10 cellular contexts compared by ENCODE assay signal in the genomic region with DNA sequence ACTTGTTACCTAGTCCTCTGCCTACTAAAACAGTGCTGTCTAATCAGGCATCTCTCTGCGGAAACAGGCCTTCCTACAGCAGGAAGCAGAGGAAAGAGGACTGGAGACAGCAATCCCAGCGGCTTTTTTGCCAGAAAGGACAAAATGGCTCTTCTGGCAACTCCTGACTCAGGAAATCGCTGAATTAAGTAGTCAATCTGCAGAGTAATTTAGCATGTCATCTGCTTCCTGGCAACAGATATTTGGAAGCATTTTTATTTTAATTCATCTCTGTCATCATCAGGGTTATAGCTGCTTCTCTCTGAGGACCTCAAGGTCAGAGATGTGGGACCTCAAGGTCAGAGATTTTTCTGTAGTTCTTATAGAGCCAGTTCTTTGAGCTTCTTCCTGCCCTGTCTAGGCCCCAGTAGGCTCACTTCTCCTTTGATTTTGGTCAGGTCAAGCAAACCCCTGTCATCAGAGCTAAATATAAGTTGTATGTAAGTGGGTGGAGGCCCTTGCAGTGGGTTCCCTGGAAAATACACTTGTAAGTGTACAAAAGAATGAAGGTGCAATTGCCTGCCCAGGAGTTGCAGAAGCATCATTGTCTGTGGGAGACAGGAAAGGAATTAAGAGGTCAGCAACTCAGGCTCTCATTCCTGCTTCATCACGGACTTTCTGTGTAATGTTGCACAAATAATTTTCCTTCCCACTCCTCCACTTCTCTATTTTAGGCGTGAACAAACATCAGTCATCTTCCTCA.
DNase-seq lines count a peak whose midpoint lies in the region; ATAC-seq and TF ChIP-seq lines count a peak whose summit lies in the region.
"Had no signal": no experiment of that assay in that cellular context is flagged by ENCODE, and none has a peak within 500 bp of the region (broad histone marks: within the 10 kb centered on the region; RNA-seq: fewer than 3 reads in every experiment).

No MANE protein-coding gene starts in this region.

- H3K18ac ChIP-seq in IMR-90 (ENCODE audit: low read depth, low read length) = peak overlapping the region; percentile 63

- no peak overlapping the region for H3K4me2 ChIP-seq in IMR-90 (ENCODE audit: low read depth, low read length)

- H4K91ac ChIP-seq in IMR-90 (ENCODE audit: insufficient read depth, low read depth, low read length) = peak overlapping the region; percentile 38; the same call in 1 of the 2 replicates

- no peaks in the 10 kb centered on the region for H3K36me3 Mint-ChIP-seq in stimulated activated memory B cell treated with anti-CD40 and anti-IgM and Interleukin-4, amounts not matched to agents 10 μg/mL and 1 μg/mL and 100 μg/mL, for 72 hours
- H3K36me3 Mint-ChIP-seq in immature natural killer cell = no peaks in the 10 kb centered on the region

- peak overlapping the region; percentile 38; the same call in 1 of the 3 replicates for H2BK15ac ChIP-seq in IMR-90 (ENCODE audit: low read depth, low read length)

- POLR2A ChIA-PET in IMR-90 (lab: Charles Lee; ENCODE audit: unreplicated experiment) = no interaction called here

- no peaks in the 10 kb centered on the region for H3K27me3 Mint-ChIP-seq in stimulated activated memory B cell treated with anti-CD40 and anti-IgM and Interleukin-4, amounts not matched to agents 10 μg/mL and 1 μg/mL and 100 μg/mL, for 72 hours
- H3K27me3 Mint-ChIP-seq in immature natural killer cell (ENCODE audit: low read depth in 3 of 3) = peaks cover 0 to 2% (median 0%) of the 10 kb centered on the region in 3 donors

- H3K4me1 ChIP-seq in IMR-90 (ENCODE audit: control insufficient read depth, insufficient read depth, low read length) = peaks cover 22% of the 10 kb centered on the region
- H3K4me1 ChIP-seq: Caco-2 had no signal

- no peaks in the 10 kb centered on the region for H3K4me1 Mint-ChIP-seq in stimulated activated memory B cell treated with anti-CD40 and anti-IgM and Interleukin-4, amounts not matched to agents 10 μg/mL and 1 μg/mL and 100 μg/mL, for 72 hours
- H3K4me1 Mint-ChIP-seq in immature natural killer cell = no peaks in the 10 kb centered on the region
- H3K4me1 Mint-ChIP-seq: central memory CD8-positive, alpha-beta T cell had no signal

- no peak for TF ChIP-seq POLR2A in IMR-90 (IDR thresholded peaks at IDR 0.05; ENCODE audit: low read depth, low read length)

- no TSS peak for BruUV-seq in IMR-90 (replicated peaks; lab: Mats Ljungman, UMichigan)

- H3K14ac ChIP-seq in IMR-90 (replicated peaks; ENCODE audit: low read depth, low read length) = 0 out of 2 replicates have a peak overlapping the region, but pooled peaks have one; percentile 8

- H2AK5ac ChIP-seq in IMR-90 (ENCODE audit: low read depth, low read length) = 0 out of 2 replicates have a peak overlapping the region, but pooled peaks have one; percentile 10

- peak overlapping the region; percentile 40 for H4K5ac ChIP-seq in IMR-90 (ENCODE audit: low read depth, low read length)

- ATAC-seq in IMR-90 (ENCODE audit: low read depth) (no peak), GM18867 (IDR thresholded peaks at IDR 0.05; ENCODE audit: unreplicated experiment) (no peak)
- ATAC-seq in stimulated activated memory B cell treated with anti-CD40 and anti-IgM and Interleukin-4, amounts not matched to agents 10 μg/mL and 1 μg/mL and 100 μg/mL, for 72 hours = peak; percentile 43

- no peak overlapping the region for H3K27ac Mint-ChIP-seq in stimulated activated memory B cell treated with anti-CD40 and anti-IgM and Interleukin-4, amounts not matched to agents 10 μg/mL and 1 μg/mL and 100 μg/mL, for 72 hours
- no peak overlapping the region for H3K27ac Mint-ChIP-seq in immature natural killer cell

- no CpG with 5 or more reads among the region's 5 CpGs for WGBS in IMR-90 (ENCODE audit: extremely low coverage in 2 of 2, insufficient read length in 1 of 2), 2 experiments

- H2BK20ac ChIP-seq in IMR-90 (ENCODE audit: low read depth, low read length) = peak overlapping the region; percentile 35

- no peak for TF ChIP-seq RAD21 in IMR-90 (IDR thresholded peaks at IDR 0.05; ENCODE audit: low read length)

- H3K79me1 ChIP-seq in IMR-90 (ENCODE audit: low read depth in 1 of 2, low read length in 2 of 2) = no peaks in the 10 kb centered on the region

- H3K9me3 Mint-ChIP-seq in stimulated activated memory B cell treated with anti-CD40 and anti-IgM and Interleukin-4, amounts not matched to agents 10 μg/mL and 1 μg/mL and 100 μg/mL, for 72 hours = no peaks in the 10 kb centered on the region
- no peaks in the 10 kb centered on the region for H3K9me3 Mint-ChIP-seq in immature natural killer cell
- H3K9me3 Mint-ChIP-seq: central memory CD8-positive, alpha-beta T cell had no signal

- no peak overlapping the region for H3K4me3 ChIP-seq in IMR-90 (ENCODE audit: insufficient read depth, low read depth, low read length)

- TF ChIP-seq CTCF in IMR-90 (conservative IDR thresholded peaks at IDR 0.05; ENCODE audit: low read depth, low read length) = no peak

- peak overlapping the region; percentile 23 for H2BK120ac ChIP-seq in IMR-90 (ENCODE audit: low read depth, low read length)

- peak overlapping the region; percentile 80 for H3K27ac ChIP-seq in IMR-90 (ENCODE audit: insufficient read depth, low read length)

- peak overlapping the region; percentile 43; the same call in 1 of the 2 replicates for H3K4ac ChIP-seq in IMR-90 (ENCODE audit: low read depth, low read length)

- no peak overlapping the region for H2AK9ac ChIP-seq in IMR-90 (replicated peaks; ENCODE audit: low read depth, low read length, poor library complexity)

- H2BK5ac ChIP-seq in IMR-90 (ENCODE audit: low read depth, low read length, poor library complexity, severe bottlenecking) = peak overlapping the region; percentile 11

- in situ Hi-C loops in IMR-90 (cut with MboI; ENCODE audit: low sequenced_read_pairs) = no loop called here

- dilution Hi-C loops in IMR-90 (cut with HindIII; ENCODE audit: low sequenced_read_pairs, unreplicated experiment) = no loop called here

- intact Hi-C loops in IMR-90 (cut with micrococcal nuclease) = no loop called here

- H3K36me3 ChIP-seq in IMR-90 (ENCODE audit: control insufficient read depth, insufficient read depth, low read length) = no peaks in the 10 kb centered on the region

- H3K9me1 ChIP-seq in IMR-90 (ENCODE audit: insufficient read depth, low read length) = peaks cover 3% of the 10 kb centered on the region; the same call in 1 of the 2 replicates

- CTCF ChIA-PET in IMR-90 (lab: Yijun Ruan, JAX) = interaction anchor here (0.6 to 1.2 kb wide), 3 partner anchors 8 to 420 kb away, joined by 3 to 6 read pairs (median 3); no protein-coding TSS in a partner anchor

- no peaks in the 10 kb centered on the region for H3K27me3 ChIP-seq in IMR-90 (ENCODE audit: control insufficient read depth, insufficient read depth, low read length)

- H2AFZ ChIP-seq in IMR-90 (replicated peaks; ENCODE audit: low read length, poor library complexity) = no peak overlapping the region

- DNase-seq in IMR-90 (no peak), cerebellar cortex (ENCODE audit: low spot score) (peak; percentile 76), left kidney (ENCODE audit: low read depth, low spot score) (peak; percentile 50), immature natural killer cell (no peak)
- no peak for DNase-seq in activated CD8-positive, alpha-beta memory T cell treated with anti-CD3 and anti-CD28 coated beads, Interleukin-2, amount 50 U/mL, for 4 hours
- DNase-seq in activated CD4-positive, alpha-beta T cell treated with anti-CD3 and anti-CD28 coated beads, Interleukin-2, amount 50 U/mL, for 4 hours = no peak
- DNase-seq: Caco-2 had no signal

- H4K20me1 ChIP-seq in IMR-90 (ENCODE audit: insufficient read depth, low read length) = no peaks in the 10 kb centered on the region

- H3K9ac ChIP-seq in IMR-90 (ENCODE audit: low read depth, low read length) = 0 out of 2 replicates have a peak overlapping the region, but pooled peaks have one; percentile 16

- H3K23ac ChIP-seq in IMR-90 (ENCODE audit: low read depth, low read length) = no peak overlapping the region

- peak overlapping the region; percentile 10 to 43; a peak in 3 of 4 replicates for H4K8ac ChIP-seq in IMR-90 (ENCODE audit: low read depth in 2 of 2, low read length in 2 of 2)

- no peak overlapping the region for H3K56ac ChIP-seq in IMR-90 (ENCODE audit: extremely low read depth, insufficient read depth, low read length)

- H3K4me3 Mint-ChIP-seq in stimulated activated memory B cell treated with anti-CD40 and anti-IgM and Interleukin-4, amounts not matched to agents 10 μg/mL and 1 μg/mL and 100 μg/mL, for 72 hours = no peak overlapping the region
- no peak overlapping the region for H3K4me3 Mint-ChIP-seq in immature natural killer cell
- H3K4me3 Mint-ChIP-seq: central memory CD8-positive, alpha-beta T cell had no signal

- H3K9me3 ChIP-seq in IMR-90 (ENCODE audit: control insufficient read depth, insufficient read depth, low read length) = no peaks in the 10 kb centered on the region
- H3K9me3 ChIP-seq: Caco-2 had no signal

TF ChIP-seq in IMR-90, 13 proteins besides CTCF, POLR2A, EP300 and RAD21:
- TF ChIP-seq MAFK (IDR thresholded peaks at IDR 0.05; ENCODE audit: low read depth, low read length) = no peak
- TF ChIP-seq RFX5 (IDR thresholded peaks at IDR 0.05; ENCODE audit: low read depth, low read length) = no peak
- TF ChIP-seq BHLHE40 (IDR thresholded peaks at IDR 0.05; ENCODE audit: low read depth, low read length) = no peak
- TF ChIP-seq, protein P1, sequence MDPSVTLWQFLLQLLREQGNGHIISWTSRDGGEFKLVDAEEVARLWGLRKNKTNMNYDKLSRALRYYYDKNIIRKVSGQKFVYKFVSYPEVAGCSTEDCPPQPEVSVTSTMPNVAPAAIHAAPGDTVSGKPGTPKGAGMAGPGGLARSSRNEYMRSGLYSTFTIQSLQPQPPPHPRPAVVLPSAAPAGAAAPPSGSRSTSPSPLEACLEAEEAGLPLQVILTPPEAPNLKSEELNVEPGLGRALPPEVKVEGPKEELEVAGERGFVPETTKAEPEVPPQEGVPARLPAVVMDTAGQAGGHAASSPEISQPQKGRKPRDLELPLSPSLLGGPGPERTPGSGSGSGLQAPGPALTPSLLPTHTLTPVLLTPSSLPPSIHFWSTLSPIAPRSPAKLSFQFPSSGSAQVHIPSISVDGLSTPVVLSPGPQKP (IDR thresholded peaks at IDR 0.05; ENCODE audit: borderline replicate concordance, low read depth, low read length) = no peak
- no peak for TF ChIP-seq NFE2L2 (IDR thresholded peaks at IDR 0.05; ENCODE audit: low read depth, low read length)
- TF ChIP-seq FOS (IDR thresholded peaks at IDR 0.05; ENCODE audit: low read depth, low read length) = no peak
- TF ChIP-seq, protein P2, sequence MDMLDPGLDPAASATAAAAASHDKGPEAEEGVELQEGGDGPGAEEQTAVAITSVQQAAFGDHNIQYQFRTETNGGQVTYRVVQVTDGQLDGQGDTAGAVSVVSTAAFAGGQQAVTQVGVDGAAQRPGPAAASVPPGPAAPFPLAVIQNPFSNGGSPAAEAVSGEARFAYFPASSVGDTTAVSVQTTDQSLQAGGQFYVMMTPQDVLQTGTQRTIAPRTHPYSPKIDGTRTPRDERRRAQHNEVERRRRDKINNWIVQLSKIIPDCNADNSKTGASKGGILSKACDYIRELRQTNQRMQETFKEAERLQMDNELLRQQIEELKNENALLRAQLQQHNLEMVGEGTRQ (IDR thresholded peaks at IDR 0.05; ENCODE audit: low read depth, low read length) = no peak
- TF ChIP-seq CHD1 (IDR thresholded peaks at IDR 0.05; ENCODE audit: low read depth, low read length) = no peak

Comparison
In these comparisons a context has a peak if more than half of its experiments do, and no peak if none do; other contexts are left out.
1. DNase-seq: peak in cerebellar cortex (single experiment) and left kidney (single experiment); none in IMR-90 (single experiment), activated CD8-positive, alpha-beta memory T cell treated with anti-CD3 and anti-CD28 coated beads, Interleukin-2, amount 50 U/mL, for 4 hours (single experiment), immature natural killer cell (0 of 3) and activated CD4-positive, alpha-beta T cell treated with anti-CD3 and anti-CD28 coated beads, Interleukin-2, amount 50 U/mL, for 4 hours (0 of 2).